In the genomic region with DNA sequence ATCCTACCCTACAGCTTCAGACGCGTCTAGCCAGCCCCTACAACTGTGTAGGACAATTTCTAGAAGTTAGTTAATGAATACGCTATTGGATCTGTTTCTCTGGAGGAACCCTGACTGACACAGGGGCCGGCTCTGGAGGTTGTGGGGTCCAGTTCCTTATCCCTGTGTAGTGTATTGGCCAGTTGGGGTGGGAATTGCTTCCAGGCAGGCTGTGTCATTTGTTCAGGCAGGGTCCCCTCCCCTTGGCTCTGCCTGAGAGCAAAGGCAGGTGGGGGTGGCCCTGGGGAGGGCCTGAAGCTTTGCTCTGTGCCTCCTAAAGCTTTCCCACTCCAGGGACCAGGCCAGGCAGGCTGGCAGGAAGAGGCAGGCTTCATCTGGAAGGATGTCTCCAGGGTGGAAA, we compare ENCODE assay signal across 16 cellular contexts. TPM values are rescaled to one million over a fixed set of nuclear protein-coding genes. Genes with fewer than 3 reads are reported as not detected.
DNase-seq lines count a peak whose midpoint lies in the region; ATAC-seq and TF ChIP-seq lines count a peak whose summit lies in the region.
"Had no signal": no experiment of that assay in that cellular context is flagged by ENCODE, and none has a peak within 500 bp of the region (broad histone marks: within the 10 kb centered on the region; RNA-seq: fewer than 3 reads in every experiment).

No MANE protein-coding gene starts in this region.

- no peaks in the 10 kb centered on the region for H3K9me3 Mint-ChIP-seq in activated T-cell treated with anti-CD3 and anti-CD28 coated beads, Interleukin-2, amount 50 U/mL, for 24 hours
- no peaks in the 10 kb centered on the region for H3K9me3 Mint-ChIP-seq in Caco-2 (ENCODE audit: unreplicated experiment)
- no peaks in the 10 kb centered on the region for H3K9me3 Mint-ChIP-seq in activated T-helper 17 cell treated with anti-CD3 and anti-CD28 coated beads, Interleukin-2, amount 50 U/mL, for 72 hours

- peak overlapping the region; percentile 45 for H3K27ac Mint-ChIP-seq in activated T-cell treated with anti-CD3 and anti-CD28 coated beads, Interleukin-2, amount 50 U/mL, for 24 hours
- peak overlapping the region; percentile 4 for H3K27ac Mint-ChIP-seq in Caco-2 (ENCODE audit: unreplicated experiment)
- peak overlapping the region; percentile 23 for H3K27ac Mint-ChIP-seq in activated T-helper 17 cell treated with anti-CD3 and anti-CD28 coated beads, Interleukin-2, amount 50 U/mL, for 72 hours

- no peak overlapping the region for H3K4me3 ChIP-seq in Caco-2 (ENCODE audit: low read depth, low read length)
- no peak overlapping the region for H3K4me3 ChIP-seq in spleen
- H3K4me3 ChIP-seq: GM23248, MG63 had no signal

- DNase-seq in activated T-cell treated with anti-CD3 and anti-CD28 coated beads, Interleukin-2, amount 50 U/mL, for 24 hours = peak; percentile 30
- no peak for DNase-seq in activated T-cell treated with anti-CD3 and anti-CD28 coated beads, Interleukin-2, amount 50 U/mL, for 1 hour
- DNase-seq in Caco-2 = no peak
- peak; percentile 58 for DNase-seq in spleen
- no peak for DNase-seq in effector CD4-positive, alpha-beta T cell
- DNase-seq in HPDE6-E6E7 (ENCODE audit: extremely low spot score) = no peak
- DNase-seq in NCI-H2081 treated with DMSO at 0.1 percent for 48 hours (lab: John Stamatoyannopoulos, UW) = no peak
- DNase-seq: DMS 273 treated with DMSO at 0.1 percent for 48 hours, GM23248, MG63, NCI-H1930, NCI-H510A treated with DMSO at 0.1 percent for 48 hours, SHP77 treated with DMSO at 0.1 percent for 48 hours had no signal

- no peak for ATAC-seq in activated T-helper 17 cell treated with anti-CD3 and anti-CD28 coated beads, Interleukin-2, amount 50 U/mL, for 72 hours (replicated peaks)

- POLR2A ChIA-PET in Caco-2 (lab: Charles Lee) = no interaction called here

- intact Hi-C loops in Caco-2 (cut with micrococcal nuclease; ENCODE audit: unreplicated experiment) = loop anchor here (5.0 to 10.0 kb wide), 2 partner anchors 97 to 215 kb away; a partner anchor contains a TSS
- intact Hi-C loops in spleen (cut with DNase I; ENCODE audit: low total_unique reads) = no loop called here

- peak overlapping the region in 3 of 8 donors; percentile 18 to 69 (median 36) for H3K27ac ChIP-seq in spleen
- H3K27ac ChIP-seq: GM23248, KMS-11 had no signal

- H3K4me3 Mint-ChIP-seq in activated T-cell treated with anti-CD3 and anti-CD28 coated beads, Interleukin-2, amount 50 U/mL, for 24 hours = no peak overlapping the region
- no peak overlapping the region for H3K4me3 Mint-ChIP-seq in Caco-2 (ENCODE audit: unreplicated experiment)
- H3K4me3 Mint-ChIP-seq in activated T-helper 17 cell treated with anti-CD3 and anti-CD28 coated beads, Interleukin-2, amount 50 U/mL, for 72 hours = no peak overlapping the region

- BruUV-seq in Caco-2 (replicated peaks; lab: Mats Ljungman, UMichigan) = no TSS peak

- TF ChIP-seq POLR2A in spleen (IDR thresholded peaks at IDR 0.05) = no peak

- H3K4me1 Mint-ChIP-seq in activated T-cell treated with anti-CD3 and anti-CD28 coated beads, Interleukin-2, amount 50 U/mL, for 24 hours (ENCODE audit: low read depth) = peaks cover 31% of the 10 kb centered on the region
- peaks cover 17% of the 10 kb centered on the region for H3K4me1 Mint-ChIP-seq in Caco-2 (ENCODE audit: low read depth, unreplicated experiment)
- H3K4me1 Mint-ChIP-seq in activated T-helper 17 cell treated with anti-CD3 and anti-CD28 coated beads, Interleukin-2, amount 50 U/mL, for 72 hours = peaks cover 21% of the 10 kb centered on the region

- CTCF ChIA-PET in Caco-2 (lab: Charles Lee) = interaction anchor here (1.2 kb wide), 1 partner anchor 19 kb away, joined by 4 read pairs; no protein-coding TSS in a partner anchor

- peaks cover 29% of the 10 kb centered on the region for H3K36me3 Mint-ChIP-seq in activated T-cell treated with anti-CD3 and anti-CD28 coated beads, Interleukin-2, amount 50 U/mL, for 24 hours (ENCODE audit: low read depth)
- peaks cover 49% of the 10 kb centered on the region for H3K36me3 Mint-ChIP-seq in Caco-2 (ENCODE audit: insufficient read depth, unreplicated experiment)
- peaks cover 25% of the 10 kb centered on the region for H3K36me3 Mint-ChIP-seq in activated T-helper 17 cell treated with anti-CD3 and anti-CD28 coated beads, Interleukin-2, amount 50 U/mL, for 72 hours (ENCODE audit: low read depth)

- H3K9me3 ChIP-seq in Caco-2 = no peaks in the 10 kb centered on the region
- H3K9me3 ChIP-seq in spleen = no peaks in the 10 kb centered on the region
- H3K9me3 ChIP-seq: MG63 had no signal

- no peaks in the 10 kb centered on the region for H3K27me3 Mint-ChIP-seq in activated T-cell treated with anti-CD3 and anti-CD28 coated beads, Interleukin-2, amount 50 U/mL, for 24 hours
- no peaks in the 10 kb centered on the region for H3K27me3 Mint-ChIP-seq in Caco-2 (ENCODE audit: insufficient read depth, unreplicated experiment)
- H3K27me3 Mint-ChIP-seq in activated T-helper 17 cell treated with anti-CD3 and anti-CD28 coated beads, Interleukin-2, amount 50 U/mL, for 72 hours = no peaks in the 10 kb centered on the region

- H3K27me3 ChIP-seq in Caco-2 (replicated peaks; ENCODE audit: control insufficient read depth, insufficient read depth, low read length) (no peaks in the 10 kb centered on the region), spleen (replicated peaks in 1 of 7) (no peaks in the 10 kb centered on the region)
- H3K27me3 ChIP-seq: MG63 had no signal

- no peaks in the 10 kb centered on the region for H3K36me3 ChIP-seq in Caco-2 (ENCODE audit: control insufficient read depth, insufficient read depth, low read length)
- H3K36me3 ChIP-seq in spleen = peaks cover under 1 to 43% (median 16%) of the 10 kb centered on the region in 6 donors

- 81 to 97% (median 92%) methylated on average over 4 of the region's 4 CpGs for WGBS in spleen, 5 donors

- no peak for TF ChIP-seq CTCF in Caco-2 (IDR thresholded peaks at IDR 0.05; ENCODE audit: insufficient read depth in 1 of 2, low read depth in 1 of 2, low read length in 1 of 2, severe bottlenecking in 1 of 2, unreplicated experiment in 1 of 2)
- TF ChIP-seq CTCF in spleen (IDR thresholded peaks at IDR 0.05 in 8 of 11, conservative IDR thresholded peaks at IDR 0.05 in 3 of 11) = no peak

- H3K4me1 ChIP-seq in Caco-2 (peaks cover 4% of the 10 kb centered on the region; the same call in 1 of the 2 replicates), spleen (peaks cover 0 to 40% (median 27%) of the 10 kb centered on the region in 6 donors)

RNA-seq across cellular contexts. Expression of a gene that starts 11.7 kb away (rescaled TPM):
- total RNA-seq in Caco-2 (2022) (not detected in 2 replicates), spleen (10 to 100 TPM; 15.4 to 73.8 (median 34.5) TPM)
- total RNA-seq in activated T-helper 17 cell treated with anti-CD3 and anti-CD28 coated beads, Interleukin-2, amount 50 U/mL, for 72 hours = not detected
- polyA plus RNA-seq in spleen = 10 to 100 TPM in 1 of 3 donors, 1 to 10 TPM in 2; 7.6 to 13.8 (median 9.8) TPM
- total RNA-seq: Daoy, GM23248 had no signal
- polyA plus RNA-seq: GM23248 had no signal

RNA-seq across cellular contexts. Expression of a gene that starts 18.1 kb away (rescaled TPM):
- total RNA-seq in Caco-2 (2022) = 240 and 296 TPM in 2 replicates
- 100 to 1,000 TPM; 162 to 186 TPM for total RNA-seq in activated T-helper 17 cell treated with anti-CD3 and anti-CD28 coated beads, Interleukin-2, amount 50 U/mL, for 72 hours
- 100 to 1,000 TPM; 162 to 370 (median 205) TPM for total RNA-seq in spleen
- 100 to 1,000 TPM in 1 of 3 donors, 10 to 100 TPM in 2; 84.1 to 105 (median 92.5) TPM for polyA plus RNA-seq in spleen

RNA-seq across cellular contexts. Expression of a gene that starts 39.3 kb away (rescaled TPM):
- total RNA-seq in Caco-2 (2022) = 1.6 and 1.9 TPM in 2 replicates
- total RNA-seq in activated T-helper 17 cell treated with anti-CD3 and anti-CD28 coated beads, Interleukin-2, amount 50 U/mL, for 72 hours = 100 to 1,000 TPM; 182 to 219 TPM
- total RNA-seq in spleen = 100 to 1,000 TPM; 206 to 401 (median 237) TPM
- polyA plus RNA-seq in spleen = 100 to 1,000 TPM in 2 of 3 donors, 10 to 100 TPM in 1; 52.0 to 175 (median 161) TPM

Comparison
In these comparisons a context has a peak if more than half of its experiments do, and no peak if none do; other contexts are left out.
1. DNase-seq: peak in activated T-cell treated with anti-CD3 and anti-CD28 coated beads, Interleukin-2, amount 50 U/mL, for 24 hours (single experiment) and spleen (single experiment); none in activated T-cell treated with anti-CD3 and anti-CD28 coated beads, Interleukin-2, amount 50 U/mL, for 1 hour (single experiment), Caco-2 (0 of 2), effector CD4-positive, alpha-beta T cell (single experiment), HPDE6-E6E7 (single experiment) and NCI-H2081 treated with DMSO at 0.1 percent for 48 hours (single experiment).
2. RNA of a gene that starts 11.7 kb away (total RNA-seq): 15.4 to 73.8 TPM in spleen; not detected in activated T-helper 17 cell treated with anti-CD3 and anti-CD28 coated beads, Interleukin-2, amount 50 U/mL, for 72 hours and not detected in Caco-2; every median in the first group is over 10 times any median in the second.
3. RNA of a gene that starts 39.3 kb away (total RNA-seq): 206 to 401 TPM in spleen and 182 to 219 TPM in activated T-helper 17 cell treated with anti-CD3 and anti-CD28 coated beads, Interleukin-2, amount 50 U/mL, for 72 hours; 1.6 to 1.9 TPM in Caco-2; every median in the first group is over 10 times any median in the second.
4. Peak in every context shown above with its lines, with median percentiles within 50 percentile points of each other: H3K27ac Mint-ChIP-seq.